ENCODE assay signal across 10 cellular contexts in the genomic region with DNA sequence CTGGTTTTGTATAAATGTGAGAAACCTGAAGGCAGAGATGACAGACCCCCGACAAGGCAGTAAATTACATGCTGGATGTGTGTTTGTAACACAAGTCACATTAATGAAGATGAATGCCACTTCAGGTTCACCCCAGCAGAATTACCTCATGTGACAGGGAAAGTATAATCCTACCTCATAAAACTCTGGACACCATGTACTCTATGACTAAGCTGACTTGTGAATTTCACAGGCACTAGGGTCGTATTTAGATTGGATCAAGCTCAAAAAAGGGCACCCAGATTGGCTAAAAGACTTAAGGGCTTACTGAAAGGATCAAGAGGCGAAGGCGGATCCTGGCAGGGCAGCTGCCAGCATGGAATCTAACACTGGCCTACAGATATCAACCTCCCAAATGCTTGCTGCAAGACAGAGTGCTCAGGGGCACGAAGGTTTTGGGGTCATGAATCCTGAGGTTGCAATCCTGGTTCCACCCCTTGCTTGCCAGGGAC.
DNase-seq lines count a peak whose midpoint lies in the region; ATAC-seq, FAIRE-seq and TF ChIP-seq lines count a peak whose summit lies in the region.
"Had no signal": no experiment of that assay in that cellular context is flagged by ENCODE, and none has a peak within 500 bp of the region (broad histone marks: within the 10 kb centered on the region; RNA-seq: fewer than 3 reads in every experiment).

No MANE protein-coding gene starts in this region.

- H4K20me1 ChIP-seq in IMR-90 (ENCODE audit: insufficient read depth, low read length) (no peaks in the 10 kb centered on the region), astrocyte (ENCODE audit: insufficient read depth, low read length) (no peaks in the 10 kb centered on the region)

- no peak for FAIRE-seq in astrocyte (lab: Jason Lieb, UNC)

- H3K4me3 Mint-ChIP-seq in astrocyte (ENCODE audit: unreplicated experiment): no peak overlapping the region
- no peak overlapping the region for H3K4me3 Mint-ChIP-seq in activated CD4-positive, alpha-beta memory T cell treated with anti-CD3 and anti-CD28 coated beads, Interleukin-2, amount 10 ng/mL, durations not matched to agents 7 days and 5 days
- no peak overlapping the region for H3K4me3 Mint-ChIP-seq in T-helper 2 cell treated with Interferon-gamma antibody and Interleukin-4, amounts not matched to agents 5 μg/mL and 100 μg/mL, for 36 hours
- H3K4me3 Mint-ChIP-seq: naive B cell had no signal

- no peak overlapping the region for H3K18ac ChIP-seq in IMR-90 (ENCODE audit: low read depth, low read length)

- H4K5ac ChIP-seq in IMR-90 (ENCODE audit: low read depth, low read length): no peak overlapping the region

- H3K9me1 ChIP-seq in IMR-90 (ENCODE audit: insufficient read depth, low read length): peaks cover 7% of the 10 kb centered on the region; the same call in 1 of the 2 replicates

- no peak overlapping the region for H2BK5ac ChIP-seq in IMR-90 (ENCODE audit: low read depth, low read length, poor library complexity, severe bottlenecking)

- DNase-seq in Caki2 (ENCODE audit: low read depth) (peak; percentile 50), IMR-90 (peak; percentile 18), astrocyte (ENCODE audit: low read depth) (peak; percentile 6), myocyte (ENCODE audit: low read depth) (peak; percentile 61)
- DNase-seq in activated CD4-positive, alpha-beta memory T cell treated with anti-CD3 and anti-CD28 coated beads, Interleukin-2, amount 10 ng/mL, durations not matched to agents 7 days and 5 days: no peak
- no peak for DNase-seq in T-helper 2 cell treated with Interferon-gamma antibody and Interleukin-4, amounts not matched to agents 5 μg/mL and 100 μg/mL, for 36 hours (ENCODE audit: low spot score)
- DNase-seq: naive B cell, NCI-H2171 had no signal

- no peak overlapping the region for H3K23ac ChIP-seq in IMR-90 (ENCODE audit: low read depth, low read length)

- H2AK5ac ChIP-seq in IMR-90 (ENCODE audit: low read depth, low read length): no peak overlapping the region

- no peak overlapping the region for H3K56ac ChIP-seq in IMR-90 (ENCODE audit: extremely low read depth, insufficient read depth, low read length)

- H3K9ac ChIP-seq in IMR-90 (ENCODE audit: low read depth, low read length) (no peak overlapping the region), astrocyte (ENCODE audit: low read length) (no peak overlapping the region)

- 68% methylated on average over 3 of the region's 5 CpGs; no CpG with 5 or more reads in 1 of the 2 experiments for WGBS in IMR-90 (ENCODE audit: extremely low coverage in 2 of 2, insufficient read length in 1 of 2), 2 experiments

- no peaks in the 10 kb centered on the region for H3K4me1 Mint-ChIP-seq in astrocyte (ENCODE audit: low read depth, unreplicated experiment)
- peaks cover 20% of the 10 kb centered on the region for H3K4me1 Mint-ChIP-seq in activated CD4-positive, alpha-beta memory T cell treated with anti-CD3 and anti-CD28 coated beads, Interleukin-2, amount 10 ng/mL, durations not matched to agents 7 days and 5 days
- H3K4me1 Mint-ChIP-seq in T-helper 2 cell treated with Interferon-gamma antibody and Interleukin-4, amounts not matched to agents 5 μg/mL and 100 μg/mL, for 36 hours (ENCODE audit: low read depth): peaks cover 13% of the 10 kb centered on the region

- BruUV-seq in IMR-90 (replicated peaks; lab: Mats Ljungman, UMichigan): no TSS peak

- no peak overlapping the region for H3K14ac ChIP-seq in IMR-90 (replicated peaks; ENCODE audit: low read depth, low read length)

- no peak overlapping the region for H3K4ac ChIP-seq in IMR-90 (ENCODE audit: low read depth, low read length)

- TF ChIP-seq POLR2A in IMR-90 (IDR thresholded peaks at IDR 0.05; ENCODE audit: low read depth, low read length): no peak

- H3K79me2 ChIP-seq in astrocyte (ENCODE audit: insufficient read depth, low read length): no peaks in the 10 kb centered on the region

- 0 out of 4 replicates have a peak, but pooled peaks cover 0 to 6% of the 10 kb centered on the region in 2 experiments for H3K79me1 ChIP-seq in IMR-90 (ENCODE audit: low read depth in 1 of 2, low read length in 2 of 2)

- POLR2A ChIA-PET in IMR-90 (lab: Charles Lee; ENCODE audit: unreplicated experiment): no interaction called here
- POLR2A ChIA-PET in activated CD4-positive, alpha-beta memory T cell treated with anti-CD3 and anti-CD28 coated beads, Interleukin-2, amount 10 ng/mL, durations not matched to agents 7 days and 5 days (lab: Charles Lee): no interaction called here

- H3K9me3 ChIP-seq in IMR-90 (ENCODE audit: control insufficient read depth, insufficient read depth, low read length) (no peaks in the 10 kb centered on the region), astrocyte (ENCODE audit: insufficient read depth, low read depth, low read length) (no peaks in the 10 kb centered on the region)

- intact Hi-C loops in IMR-90 (cut with micrococcal nuclease): loop anchor here (5.0 to 10.0 kb wide), 4 partner anchors 116 to 548 kb away; partner anchors contain the start of genes BMI1, DNAJC1 and PIP4K2A

- H3K4me1 ChIP-seq in IMR-90 (ENCODE audit: control insufficient read depth, insufficient read depth, low read length) (peaks cover 3% of the 10 kb centered on the region; the same call in 1 of the 2 replicates), astrocyte (ENCODE audit: insufficient read depth, low read length) (peaks cover 14% of the 10 kb centered on the region)

- H3K27ac Mint-ChIP-seq in astrocyte (ENCODE audit: unreplicated experiment): no peak overlapping the region
- no peak overlapping the region for H3K27ac Mint-ChIP-seq in activated CD4-positive, alpha-beta memory T cell treated with anti-CD3 and anti-CD28 coated beads, Interleukin-2, amount 10 ng/mL, durations not matched to agents 7 days and 5 days
- no peak overlapping the region for H3K27ac Mint-ChIP-seq in T-helper 2 cell treated with Interferon-gamma antibody and Interleukin-4, amounts not matched to agents 5 μg/mL and 100 μg/mL, for 36 hours

- H2BK120ac ChIP-seq in IMR-90 (ENCODE audit: low read depth, low read length): no peak overlapping the region

- CTCF ChIA-PET in IMR-90 (lab: Yijun Ruan, JAX): no interaction called here
- CTCF ChIA-PET in activated CD4-positive, alpha-beta memory T cell treated with anti-CD3 and anti-CD28 coated beads, Interleukin-2, amount 10 ng/mL, durations not matched to agents 7 days and 5 days (lab: Charles Lee): no interaction called here

- H2BK15ac ChIP-seq in IMR-90 (ENCODE audit: low read depth, low read length): no peak overlapping the region

- no peak overlapping the region for H4K91ac ChIP-seq in IMR-90 (ENCODE audit: insufficient read depth, low read depth, low read length)

- no peak overlapping the region for H4K8ac ChIP-seq in IMR-90 (ENCODE audit: low read depth in 2 of 2, low read length in 2 of 2)

- no peak for ATAC-seq in IMR-90 (ENCODE audit: low read depth)
- ATAC-seq in GM18519 (IDR thresholded peaks at IDR 0.05; ENCODE audit: low FRiP score, unreplicated experiment): no peak
- no peak for ATAC-seq in GM21526 (IDR thresholded peaks at IDR 0.05; ENCODE audit: low FRiP score, unreplicated experiment)

- H2AK9ac ChIP-seq in IMR-90 (replicated peaks; ENCODE audit: low read depth, low read length, poor library complexity): no peak overlapping the region

- no peak for TF ChIP-seq CTCF in IMR-90 (conservative IDR thresholded peaks at IDR 0.05; ENCODE audit: low read depth, low read length)
- TF ChIP-seq CTCF in astrocyte (IDR thresholded peaks at IDR 0.05; ENCODE audit: insufficient read depth, low read depth, low read length): no peak

- dilution Hi-C loops in IMR-90 (cut with HindIII; ENCODE audit: low sequenced_read_pairs, unreplicated experiment): no loop called here

- H3K36me3 ChIP-seq in IMR-90 (ENCODE audit: control insufficient read depth, insufficient read depth, low read length) (peaks cover 10% of the 10 kb centered on the region), astrocyte (ENCODE audit: insufficient read depth, low read length) (peaks cover 2% of the 10 kb centered on the region)

- in situ Hi-C loops in Caki2 (cut with HindIII; ENCODE audit: low pct_unique_long_range_greater_than_20kb, low sequenced_read_pairs) (no loop called here), IMR-90 (cut with MboI; ENCODE audit: low sequenced_read_pairs) (loop anchor here (25.0 kb wide), 1 partner anchor 541 kb away; the partner anchor contains the start of gene DNAJC1)

- H3K4me2 ChIP-seq in IMR-90 (ENCODE audit: low read depth, low read length): no peak overlapping the region
- H3K4me2 ChIP-seq in astrocyte (ENCODE audit: low read length): no peak overlapping the region

- TF ChIP-seq RAD21 in IMR-90 (IDR thresholded peaks at IDR 0.05; ENCODE audit: low read length): no peak

- no peak overlapping the region for H3K27ac ChIP-seq in IMR-90 (ENCODE audit: insufficient read depth, low read length)
- no peak overlapping the region for H3K27ac ChIP-seq in astrocyte (ENCODE audit: low read depth, low read length)

- no peaks in the 10 kb centered on the region for H3K27me3 Mint-ChIP-seq in astrocyte (ENCODE audit: low read depth, unreplicated experiment)
- H3K27me3 Mint-ChIP-seq in activated CD4-positive, alpha-beta memory T cell treated with anti-CD3 and anti-CD28 coated beads, Interleukin-2, amount 10 ng/mL, durations not matched to agents 7 days and 5 days: no peaks in the 10 kb centered on the region
- no peaks in the 10 kb centered on the region for H3K27me3 Mint-ChIP-seq in T-helper 2 cell treated with Interferon-gamma antibody and Interleukin-4, amounts not matched to agents 5 μg/mL and 100 μg/mL, for 36 hours (ENCODE audit: low read depth)
- H3K27me3 Mint-ChIP-seq: naive B cell had no signal

- H2AFZ ChIP-seq in IMR-90 (replicated peaks; ENCODE audit: low read length, poor library complexity): no peak overlapping the region
- H2AFZ ChIP-seq in astrocyte (ENCODE audit: low read depth, low read length): no peak overlapping the region

- no peaks in the 10 kb centered on the region for H3K27me3 ChIP-seq in IMR-90 (ENCODE audit: control insufficient read depth, insufficient read depth, low read length)
- H3K27me3 ChIP-seq in astrocyte (ENCODE audit: insufficient read depth, low read length): no peaks in the 10 kb centered on the region

- H3K4me3 ChIP-seq in IMR-90 (ENCODE audit: insufficient read depth, low read depth, low read length) (no peak overlapping the region), astrocyte (ENCODE audit: insufficient read depth, low read depth, low read length) (no peak overlapping the region)

- no peak overlapping the region for H2BK20ac ChIP-seq in IMR-90 (ENCODE audit: low read depth, low read length)

- no peaks in the 10 kb centered on the region for H3K9me3 Mint-ChIP-seq in astrocyte (ENCODE audit: unreplicated experiment)
- H3K9me3 Mint-ChIP-seq in activated CD4-positive, alpha-beta memory T cell treated with anti-CD3 and anti-CD28 coated beads, Interleukin-2, amount 10 ng/mL, durations not matched to agents 7 days and 5 days: no peaks in the 10 kb centered on the region
- no peaks in the 10 kb centered on the region for H3K9me3 Mint-ChIP-seq in T-helper 2 cell treated with Interferon-gamma antibody and Interleukin-4, amounts not matched to agents 5 μg/mL and 100 μg/mL, for 36 hours
- H3K9me3 Mint-ChIP-seq: naive B cell had no signal

- peaks cover 1% of the 10 kb centered on the region for H3K36me3 Mint-ChIP-seq in astrocyte (ENCODE audit: low read depth, unreplicated experiment)
- peaks cover 39% of the 10 kb centered on the region for H3K36me3 Mint-ChIP-seq in activated CD4-positive, alpha-beta memory T cell treated with anti-CD3 and anti-CD28 coated beads, Interleukin-2, amount 10 ng/mL, durations not matched to agents 7 days and 5 days (ENCODE audit: low read depth)
- H3K36me3 Mint-ChIP-seq in T-helper 2 cell treated with Interferon-gamma antibody and Interleukin-4, amounts not matched to agents 5 μg/mL and 100 μg/mL, for 36 hours (ENCODE audit: low read depth): peaks cover 22% of the 10 kb centered on the region

Comparison
In these comparisons a context has a peak if more than half of its experiments do, and no peak if none do; other contexts are left out.
1. DNase-seq: peak in Caki2 (single experiment), IMR-90 (single experiment), astrocyte (single experiment) and myocyte (single experiment); none in activated CD4-positive, alpha-beta memory T cell treated with anti-CD3 and anti-CD28 coated beads, Interleukin-2, amount 10 ng/mL, durations not matched to agents 7 days and 5 days (single experiment) and T-helper 2 cell treated with Interferon-gamma antibody and Interleukin-4, amounts not matched to agents 5 μg/mL and 100 μg/mL, for 36 hours (single experiment).